In genomic region chr7:75727881-75728592, GRCh38 we compare ENCODE assay signal across 8 cellular contexts. TPM values are rescaled to one million over a fixed set of nuclear protein-coding genes. Genes with fewer than 3 reads are reported as not detected.
DNase-seq lines count a peak whose midpoint lies in the region; ATAC-seq and TF ChIP-seq lines count a peak whose summit lies in the region.

No MANE protein-coding gene starts in this region.

- ATAC-seq in GM18498 (IDR thresholded peaks at IDR 0.05; ENCODE audit: unreplicated experiment) (peak; percentile 43), HG02852 (IDR thresholded peaks at IDR 0.05; ENCODE audit: unreplicated experiment) (no peak), GM21576 (IDR thresholded peaks at IDR 0.05; ENCODE audit: unreplicated experiment) (no peak)

- TF ChIP-seq POLR2A in breast epithelium (IDR thresholded peaks at IDR 0.05) = no peak

- TF ChIP-seq CTCF in breast epithelium (IDR thresholded peaks at IDR 0.05) = no peak

- no peaks in the 10 kb centered on the region for H3K27me3 ChIP-seq in breast epithelium

- H3K4me1 ChIP-seq in breast epithelium = no peaks in the 10 kb centered on the region

- peak overlapping the region in 2 of 3 donors; percentile 5 to 36 for H3K4me3 ChIP-seq in breast epithelium

- intact Hi-C loops in breast epithelium (cut with DNase I; ENCODE audit: low total_unique reads) = no loop called here

- H3K9me3 ChIP-seq in breast epithelium = no peaks in the 10 kb centered on the region

- H3K27ac ChIP-seq in breast epithelium = peak overlapping the region; percentile 68 to 73

- peak; percentile 44 for DNase-seq in NCI-H345 treated with DMSO at 0.1 percent for 48 hours (lab: John Stamatoyannopoulos, UW; ENCODE audit: unreplicated experiment)
- DNase-seq in breast epithelium (ENCODE audit: low spot score in 2 of 2) = peak; percentile 60
- DNase-seq in myocyte (ENCODE audit: low read depth) = peak; percentile 76
- DNase-seq in DMS 273 treated with DMSO at 0.1 percent for 48 hours (lab: John Stamatoyannopoulos, UW) = no peak
- DNase-seq in NCI-H1436 treated with DMSO at 0.1 percent for 48 hours (lab: John Stamatoyannopoulos, UW) = no peak

- no peaks in the 10 kb centered on the region for H3K36me3 ChIP-seq in breast epithelium

RNA-seq across cellular contexts. Expression of gene HIP1, which starts 10.7 kb away (rescaled TPM):
- total RNA-seq in breast epithelium = 10 to 100 TPM; 20.6 to 24.6 (median 23.8) TPM
- total RNA-seq in myocyte = 26.7 and 59.5 TPM in 2 replicates
- 12.0 TPM for polyA plus RNA-seq in myocyte (2012)

RNA-seq across cellular contexts. Expression of gene CCL26, which starts 44.0 kb away (rescaled TPM):
- total RNA-seq in breast epithelium (1 to 10 TPM in 1 of 3 donors, under 1 TPM in 1, not detected in 1; 0.59 to 1.3 TPM), myocyte (not detected in 2 replicates)
- 0.98 TPM for polyA plus RNA-seq in myocyte (2012)

Comparison
In these comparisons a context has a peak if more than half of its experiments do, and no peak if none do; other contexts are left out.
1. DNase-seq: peak in NCI-H345 treated with DMSO at 0.1 percent for 48 hours (single experiment), breast epithelium (2 of 2) and myocyte (single experiment); none in DMS 273 treated with DMSO at 0.1 percent for 48 hours (single experiment) and NCI-H1436 treated with DMSO at 0.1 percent for 48 hours (single experiment).